ENCODE assay signal across 10 cellular contexts in genomic region chr18:57747809-57748680, GRCh38. TPM values are rescaled to one million over a fixed set of nuclear protein-coding genes. Genes with fewer than 3 reads are reported as not detected.
DNase-seq lines count a peak whose midpoint lies in the region; FAIRE-seq and TF ChIP-seq lines count a peak whose summit lies in the region.
"Had no signal": no experiment of that assay in that cellular context is flagged by ENCODE, and none has a peak within 500 bp of the region (broad histone marks: within the 10 kb centered on the region; RNA-seq: fewer than 3 reads in every experiment).

No MANE protein-coding gene starts in this region.

- H3K27me3 ChIP-seq in HUES48 (ENCODE audit: control insufficient read depth, insufficient read depth, low read length) (no peaks in the 10 kb centered on the region), H1 (replicated peaks in 1 of 4; ENCODE audit: control insufficient read depth in 3 of 4, extremely low read depth in 1 of 4, insufficient read depth in 3 of 4, low read length in 3 of 4) (no peaks in the 10 kb centered on the region), stomach (no peaks in the 10 kb centered on the region), uterus (no peaks in the 10 kb centered on the region)

- H2BK12ac ChIP-seq in H1 (ENCODE audit: low read depth, low read length): no peak overlapping the region

- no peaks in the 10 kb centered on the region for H4K20me1 ChIP-seq in H1 (replicated peaks in 1 of 2; ENCODE audit: control insufficient read depth in 1 of 2, insufficient read depth in 2 of 2, low read length in 2 of 2)

- WGBS in H1 (ENCODE audit: extremely low coverage in 1 of 2, insufficient coverage in 1 of 2, insufficient read length in 1 of 2, insufficient replicate concordance in 2 of 2, low coverage in 1 of 2, low lambda C conversion rate in 2 of 2, missing lambda C conversion rate in 1 of 2), 2 experiments: 72% methylated on average over 5 of the region's 5 CpGs; no CpG with 5 or more reads in 1 of the 2 experiments
- 32 to 61% (median 50%) methylated on average over 5 of the region's 5 CpGs for WGBS in stomach, 5 donors

- H3K36me3 ChIP-seq in HUES48 (ENCODE audit: control insufficient read depth, insufficient read depth, low read length) (no peaks in the 10 kb centered on the region), H1 (ENCODE audit: control insufficient read depth in 2 of 4, insufficient read depth in 4 of 4, low read length in 3 of 4) (no peaks in the 10 kb centered on the region), stomach (no peaks in the 10 kb centered on the region), uterus (no peaks in the 10 kb centered on the region)

- no peak overlapping the region for H2AFZ ChIP-seq in H1 (ENCODE audit: low read length)

- TF ChIP-seq CTCF in H1 (IDR thresholded peaks at IDR 0.05; ENCODE audit: control extremely low read depth in 1 of 3, insufficient read depth in 1 of 3, low read depth in 1 of 3, low read length in 3 of 3) (no peak), stomach (IDR thresholded peaks at IDR 0.05) (no peak), uterus (IDR thresholded peaks at IDR 0.05) (no peak)

- no peak overlapping the region for H2AK5ac ChIP-seq in H1 (ENCODE audit: low read depth, low read length)

- H3K27ac ChIP-seq in HUES48 (ENCODE audit: low read depth, low read length) (peak overlapping the region; percentile 60), H1 (ENCODE audit: low read depth, low read length) (no peak overlapping the region), stomach (peak overlapping the region; percentile 59 to 88 (median 79)), uterus (peak overlapping the region in 1 of 2 donors; percentile 5)

- H3K4me3 ChIP-seq in HUES48 (ENCODE audit: low read depth, low read length) (no peak overlapping the region), H1 (ENCODE audit: extremely low read depth in 1 of 4, insufficient read depth in 2 of 4, low read depth in 3 of 4, low read length in 4 of 4) (no peak overlapping the region), stomach (no peak overlapping the region), uterus (no peak overlapping the region)

- no peak overlapping the region for H4K91ac ChIP-seq in H1 (replicated peaks; ENCODE audit: insufficient read length, low read length)

- no peaks in the 10 kb centered on the region for H3K23me2 ChIP-seq in H1 (ENCODE audit: low read depth, low read length)

- H3K9me3 ChIP-seq in HUES48 (ENCODE audit: control insufficient read depth, insufficient read depth, low read length) (no peaks in the 10 kb centered on the region), H1 (ENCODE audit: insufficient read depth in 2 of 2, low read depth in 1 of 2, low read length in 1 of 2) (no peaks in the 10 kb centered on the region), stomach (no peaks in the 10 kb centered on the region), uterus (no peaks in the 10 kb centered on the region)

- no peak overlapping the region for H2BK5ac ChIP-seq in H1 (ENCODE audit: low read depth, low read length)

- DNase-seq in GM19239 (ENCODE audit: insufficient read length, low spot score): no peak
- DNase-seq in H1 (ENCODE audit: low read depth in 1 of 2, low spot score in 2 of 2): no peak
- no peak for DNase-seq in stomach
- DNase-seq in uterus: no peak
- no peak for DNase-seq in NCI-H2171 (lab: John Stamatoyannopoulos, UW)
- no peak for DNase-seq in activated T-cell treated with anti-CD3 and anti-CD28 coated beads, Interleukin-2, amount 50 U/mL, for 1 hour
- DNase-seq: NCI-H226; stimulated activated naive CD4-positive, alpha-beta T cell treated with Interleukin-2 at 50 U/mL for 16 hours; T-helper 1 cell had no signal

- H4K8ac ChIP-seq in H1 (ENCODE audit: extremely low read depth, insufficient read depth, low read length): no peak overlapping the region

- H3K14ac ChIP-seq in H1 (ENCODE audit: insufficient read length): no peak overlapping the region

- H3K4me1 ChIP-seq in HUES48 (ENCODE audit: control insufficient read depth, insufficient read depth, low read length) (peaks cover 24% of the 10 kb centered on the region), H1 (replicated peaks in 1 of 4; ENCODE audit: control insufficient read depth in 3 of 4, insufficient read depth in 4 of 4, low read length in 3 of 4) (peaks cover 0 to 2% (median 2%) of the 10 kb centered on the region in 4 experiments; a peak in 1 of 7 replicates), stomach (peaks cover 52 to 100% (median 90%) of the 10 kb centered on the region in 4 donors), uterus (no peaks in the 10 kb centered on the region)

- peak overlapping the region; percentile 3 to 22; a peak in 1 of 4 replicates for H3K4me2 ChIP-seq in H1 (ENCODE audit: insufficient read depth in 1 of 2, low read depth in 2 of 2, low read length in 2 of 2)

- no peak overlapping the region for H2BK20ac ChIP-seq in H1 (ENCODE audit: low read length)

- no peak for TF ChIP-seq EP300 in H1 (IDR thresholded peaks at IDR 0.05; ENCODE audit: borderline replicate concordance in 1 of 2, low read depth in 2 of 2, low read length in 2 of 2)
- TF ChIP-seq EP300 in stomach (IDR thresholded peaks at IDR 0.05): no peak

- H2BK120ac ChIP-seq in H1 (replicated peaks; ENCODE audit: low read depth, low read length): no peak overlapping the region

- no peaks in the 10 kb centered on the region for H3K79me2 ChIP-seq in H1 (ENCODE audit: control insufficient read depth in 1 of 2, insufficient read depth in 2 of 2, low read length in 2 of 2)

- TF ChIP-seq RAD21 in H1 (IDR thresholded peaks at IDR 0.05 in 1 of 2, conservative IDR thresholded peaks at IDR 0.05 in 1 of 2; ENCODE audit: low read depth in 2 of 2, low read length in 2 of 2): no peak

- H2BK15ac ChIP-seq in H1 (ENCODE audit: low read length): no peak overlapping the region

- intact Hi-C loops in stomach (cut with DNase I; ENCODE audit: low total_unique reads): no loop called here
- intact Hi-C loops in uterus (cut with DNase I; ENCODE audit: low total_unique reads): no loop called here

- no peak overlapping the region for H3K18ac ChIP-seq in H1 (ENCODE audit: extremely low read depth, low read length)

- no peak overlapping the region for H3K23ac ChIP-seq in H1 (ENCODE audit: insufficient read length)

- CTCF ChIA-PET in H1 (lab: Charles Lee; ENCODE audit: partially characterized antibody): interaction anchor here (0.6 to 1.5 kb wide), 6 partner anchors 11 to 917 kb away, joined by 3 read pairs; no protein-coding TSS in a partner anchor

- no peaks in the 10 kb centered on the region for H3K79me1 ChIP-seq in H1 (ENCODE audit: low read depth, low read length)

- POLR2A ChIA-PET in H1 (lab: Charles Lee; ENCODE audit: partially characterized antibody): no interaction called here

- no peak overlapping the region for H4K5ac ChIP-seq in H1 (ENCODE audit: insufficient read length, low read depth, low read length)

- H3K56ac ChIP-seq in H1 (replicated peaks; ENCODE audit: insufficient read length, low read depth, low read length): no peak overlapping the region

- no peak for TF ChIP-seq POLR2A in H1 (IDR thresholded peaks at IDR 0.05; ENCODE audit: control extremely low read depth in 1 of 2, low read depth in 2 of 2, low read length in 2 of 2)
- TF ChIP-seq POLR2A in stomach (IDR thresholded peaks at IDR 0.05): no peak
- TF ChIP-seq POLR2A in uterus (IDR thresholded peaks at IDR 0.05): no peak

- no peak overlapping the region for H3K9ac ChIP-seq in HUES48 (ENCODE audit: low read depth, low read length)
- H3K9ac ChIP-seq in H1 (replicated peaks in 1 of 4; ENCODE audit: extremely low read depth in 1 of 4, low read depth in 3 of 4, low read length in 3 of 4): no peak overlapping the region

- H3K4ac ChIP-seq in H1 (replicated peaks; ENCODE audit: insufficient read length, low read depth, low read length): no peak overlapping the region

- FAIRE-seq in GM19239 (lab: Jason Lieb, UNC) (peak; percentile 68), H1 (lab: Jason Lieb, UNC) (no peak)

TF ChIP-seq in H1, 55 proteins besides CTCF, POLR2A, EP300 and RAD21:
- TF ChIP-seq HDAC6 (IDR thresholded peaks at IDR 0.05; ENCODE audit: low read depth, low read length) (no peak), YY1 (IDR thresholded peaks at IDR 0.05; ENCODE audit: low read depth, low read length) (0 out of 2 replicates have a peak, but pooled peaks have one; percentile 15)
TF ChIP-seq in H1: peak in this region for 1.

RNA-seq across cellular contexts. Expression of gene ATP8B1, which starts 55.1 kb away (rescaled TPM):
- 3.1 and 4.6 TPM in 2 replicates for total RNA-seq in H1 (2021; fragmentation: NEBNext Ultra II Directional; extraction: Animal tissue kit (Norgen Biotek cat#: 25700))
- 1.1 TPM in 2 replicates for polyA plus RNA-seq in H1 (2011; rRNA removed)
- polyA plus RNA-seq in H1 (2011; cell fraction: cytosol; rRNA removed): 1.2 TPM
- polyA plus RNA-seq in H1 (2011; cell fraction: nucleus; rRNA removed): 0.98 TPM
- polyA plus RNA-seq in H1 (2012, experiment 1 of 2): 1.2 to 2.2 TPM (median 1.6 TPM) in 4 replicates
- 0.33 TPM for polyA plus RNA-seq in H1 (2012, experiment 2 of 2)
- 2.4 TPM for polyA plus RNA-seq in H1 (2013, experiment 1 of 2)
- 3.0 TPM for polyA plus RNA-seq in H1 (2013, experiment 2 of 2)
- polyA minus RNA-seq in H1 (2011; rRNA and poly(A)+ RNA removed): 4.9 and 7.4 TPM in 2 replicates
- 1.9 TPM for polyA minus RNA-seq in H1 (2011; cell fraction: cytosol; rRNA and poly(A)+ RNA removed)
- polyA minus RNA-seq in H1 (2011; cell fraction: nucleus; rRNA and poly(A)+ RNA removed): 2.3 TPM
- total RNA-seq in stomach: 100 to 1,000 TPM in 3 of 5 donors, 10 to 100 TPM in 2; 29.0 to 189 (median 107) TPM
- 10 to 100 TPM; 14.4 to 25.2 (median 14.9) TPM for polyA plus RNA-seq in stomach
- 10 to 100 TPM; 18.4 to 24.9 (median 22.1) TPM for total RNA-seq in uterus
